Comparison of ENCODE assay signal across 9 cellular contexts in the genomic region with DNA sequence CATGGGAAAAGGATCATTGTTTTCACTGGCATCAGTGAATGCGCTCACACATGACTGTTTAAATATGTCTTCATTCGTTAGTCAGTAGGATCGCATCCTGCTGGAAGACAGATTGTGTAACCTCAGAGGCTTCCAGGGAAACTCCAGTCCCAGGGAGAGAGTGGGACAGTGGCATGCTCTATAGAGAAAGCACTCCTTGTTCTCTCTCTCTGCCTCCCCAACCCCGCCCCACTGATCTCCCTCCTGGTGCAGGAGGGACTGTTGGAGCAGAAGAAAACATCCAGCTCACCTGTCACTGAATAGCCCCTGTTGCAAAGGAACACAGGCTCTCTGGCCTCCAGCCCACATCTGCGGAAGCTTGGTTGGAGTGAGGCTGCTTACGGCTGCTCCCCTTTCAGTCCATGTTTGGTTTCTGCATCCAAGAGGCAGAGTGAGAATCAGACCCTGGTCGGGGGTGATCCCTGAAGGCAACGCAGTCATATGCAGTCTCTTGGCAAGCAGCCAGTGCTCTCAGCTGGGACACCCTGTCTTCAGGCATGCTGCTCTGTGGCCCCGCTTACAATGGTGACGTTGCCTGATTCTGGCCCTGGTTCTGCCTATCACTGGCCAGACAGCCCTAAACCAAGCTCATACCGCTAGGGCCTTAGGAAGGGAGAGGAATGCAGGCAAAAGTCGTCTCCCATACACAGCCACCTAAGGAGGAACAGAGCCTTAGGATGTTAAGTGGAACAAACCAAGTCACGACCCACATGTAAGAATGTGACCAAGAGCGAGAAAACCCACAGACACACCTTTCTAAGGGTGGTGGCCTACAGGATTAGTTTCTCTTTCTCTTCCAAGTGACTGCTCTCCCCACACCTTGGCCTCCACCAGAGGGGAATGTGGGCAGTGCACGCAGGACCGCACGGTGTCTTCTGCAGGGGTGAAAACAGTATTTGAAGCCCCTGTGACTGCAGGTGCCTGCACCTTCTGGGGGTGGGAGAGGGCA. TPM values are rescaled to one million over a fixed set of nuclear protein-coding genes. Genes with fewer than 3 reads are reported as not detected.
DNase-seq lines count a peak whose midpoint lies in the region; ATAC-seq and TF ChIP-seq lines count a peak whose summit lies in the region.
"Had no signal": no experiment of that assay in that cellular context is flagged by ENCODE, and none has a peak within 500 bp of the region (broad histone marks: within the 10 kb centered on the region; RNA-seq: fewer than 3 reads in every experiment).

No MANE protein-coding gene starts in this region.

- H3K9me3 ChIP-seq in skeletal muscle satellite cell (replicated peaks; ENCODE audit: low read length) (no peaks in the 10 kb centered on the region), Karpas-422 (ENCODE audit: low read length) (no peaks in the 10 kb centered on the region)

- no peaks in the 10 kb centered on the region for H3K36me3 Mint-ChIP-seq in GM23338 (ENCODE audit: low read depth)
- H3K36me3 Mint-ChIP-seq in activated T-helper 1 cell treated with anti-CD3 and anti-CD28 coated beads, Interleukin-12 subunit alpha, Interleukin-12 subunit beta, Interleukin-2, Interleukin-4 antibody, amounts not matched to agents 30 ng/mL and 10 ng/mL and 1 ng/mL, durations not matched to agents 14 hours and 24 hours and 36 hours (ENCODE audit: low read depth), result no peaks in the 10 kb centered on the region
- H3K36me3 Mint-ChIP-seq: natural killer cell had no signal

- H4K20me1 ChIP-seq in GM23338 (replicated peaks; ENCODE audit: insufficient read depth) (no peaks in the 10 kb centered on the region), Karpas-422 (ENCODE audit: insufficient read depth, low read depth, low read length) (no peaks in the 10 kb centered on the region)

- H2AFZ ChIP-seq in GM23338 (no peak overlapping the region), Karpas-422 (ENCODE audit: low read length) (no peak overlapping the region)

- ATAC-seq in GM23338, result peak; percentile 33
- ATAC-seq in left cardiac atrium, result peak; percentile 81 to 88
- no peak for ATAC-seq in GM21360 (IDR thresholded peaks at IDR 0.05; ENCODE audit: unreplicated experiment)
- ATAC-seq: natural killer cell had no signal

- DNase-seq in GM23338 (ENCODE audit: low spot score) (no peak), left cardiac atrium (peak; percentile 89), Karpas-422 (no peak), NCI-H1694 treated with DMSO at 0.1 percent for 48 hours (lab: John Stamatoyannopoulos, UW) (no peak)
- peak; percentile 5 for DNase-seq in activated T-helper 1 cell treated with anti-CD3 and anti-CD28 coated beads, Interleukin-12 subunit alpha, Interleukin-12 subunit beta, Interleukin-2, Interleukin-4 antibody, amounts not matched to agents 30 ng/mL and 10 ng/mL and 1 ng/mL, durations not matched to agents 14 hours and 24 hours and 36 hours (ENCODE audit: low spot score)
- no peak for DNase-seq in stimulated activated CD4-positive, alpha-beta T cell treated with anti-CD3 and anti-CD28 coated beads, Interleukin-15, amount 100 ng/mL, for 24 hours
- DNase-seq: natural killer cell had no signal

- H3K27me3 Mint-ChIP-seq in GM23338 (ENCODE audit: insufficient read depth, low read depth, poor library complexity), result peaks cover 7% of the 10 kb centered on the region
- H3K27me3 Mint-ChIP-seq in activated T-helper 1 cell treated with anti-CD3 and anti-CD28 coated beads, Interleukin-12 subunit alpha, Interleukin-12 subunit beta, Interleukin-2, Interleukin-4 antibody, amounts not matched to agents 30 ng/mL and 10 ng/mL and 1 ng/mL, durations not matched to agents 14 hours and 24 hours and 36 hours (ENCODE audit: insufficient read depth), result peaks cover 5% of the 10 kb centered on the region

- H3K9ac ChIP-seq in skeletal muscle satellite cell (ENCODE audit: low read depth, low read length), result no peak overlapping the region
- H3K9ac ChIP-seq in Karpas-422 (ENCODE audit: low read length), result no peak overlapping the region

- H3K79me2 ChIP-seq in GM23338 (replicated peaks; ENCODE audit: insufficient read depth) (no peaks in the 10 kb centered on the region), Karpas-422 (ENCODE audit: low read length) (no peaks in the 10 kb centered on the region)

- H3K27ac ChIP-seq in GM23338 (ENCODE audit: low read depth), result no peak overlapping the region
- H3K27ac ChIP-seq in Karpas-422 (ENCODE audit: low read length), result no peak overlapping the region

- no peak overlapping the region for H3K4me3 Mint-ChIP-seq in GM23338
- H3K4me3 Mint-ChIP-seq in activated T-helper 1 cell treated with anti-CD3 and anti-CD28 coated beads, Interleukin-12 subunit alpha, Interleukin-12 subunit beta, Interleukin-2, Interleukin-4 antibody, amounts not matched to agents 30 ng/mL and 10 ng/mL and 1 ng/mL, durations not matched to agents 14 hours and 24 hours and 36 hours, result no peak overlapping the region
- H3K4me3 Mint-ChIP-seq: natural killer cell had no signal

- no peak for TF ChIP-seq CTCF in GM23338 (conservative IDR thresholded peaks at IDR 0.05; ENCODE audit: low read depth in 2 of 2)

- no peaks in the 10 kb centered on the region for H3K9me3 Mint-ChIP-seq in GM23338
- H3K9me3 Mint-ChIP-seq in activated T-helper 1 cell treated with anti-CD3 and anti-CD28 coated beads, Interleukin-12 subunit alpha, Interleukin-12 subunit beta, Interleukin-2, Interleukin-4 antibody, amounts not matched to agents 30 ng/mL and 10 ng/mL and 1 ng/mL, durations not matched to agents 14 hours and 24 hours and 36 hours, result no peaks in the 10 kb centered on the region
- H3K9me3 Mint-ChIP-seq: natural killer cell had no signal

- no peak overlapping the region for H3K4me3 ChIP-seq in GM23338
- no peak overlapping the region for H3K4me3 ChIP-seq in skeletal muscle satellite cell (ENCODE audit: low read length)
- H3K4me3 ChIP-seq in Karpas-422 (ENCODE audit: low read length), result no peak overlapping the region

- H3K4me2 ChIP-seq in GM23338 (no peak overlapping the region), skeletal muscle satellite cell (ENCODE audit: low read length) (peak overlapping the region; percentile 48), Karpas-422 (ENCODE audit: low read depth, low read length, poor library complexity, severe bottlenecking) (no peak overlapping the region)

- peaks cover 18% of the 10 kb centered on the region for H3K4me1 Mint-ChIP-seq in GM23338
- no peaks in the 10 kb centered on the region for H3K4me1 Mint-ChIP-seq in activated T-helper 1 cell treated with anti-CD3 and anti-CD28 coated beads, Interleukin-12 subunit alpha, Interleukin-12 subunit beta, Interleukin-2, Interleukin-4 antibody, amounts not matched to agents 30 ng/mL and 10 ng/mL and 1 ng/mL, durations not matched to agents 14 hours and 24 hours and 36 hours (ENCODE audit: low read depth)
- H3K4me1 Mint-ChIP-seq: natural killer cell had no signal

- H3K36me3 ChIP-seq in GM23338 (ENCODE audit: insufficient read depth), result no peaks in the 10 kb centered on the region
- H3K36me3 ChIP-seq in skeletal muscle satellite cell (ENCODE audit: insufficient read depth, low read length), result no peaks in the 10 kb centered on the region
- no peaks in the 10 kb centered on the region for H3K36me3 ChIP-seq in Karpas-422 (ENCODE audit: insufficient read depth, low read length)

- intact Hi-C loops in activated T-helper 1 cell treated with anti-CD3 and anti-CD28 coated beads, Interleukin-12 subunit alpha, Interleukin-12 subunit beta, Interleukin-2, Interleukin-4 antibody, amounts not matched to agents 30 ng/mL and 10 ng/mL and 1 ng/mL, durations not matched to agents 14 hours and 24 hours and 36 hours (cut with micrococcal nuclease), result no loop called here
- intact Hi-C loops in left cardiac atrium (cut with DNase I), result no loop called here

- H3K27me3 ChIP-seq in GM23338 (ENCODE audit: insufficient read depth) (no peaks in the 10 kb centered on the region), skeletal muscle satellite cell (ENCODE audit: control insufficient read depth, insufficient read depth, low read length) (no peaks in the 10 kb centered on the region), Karpas-422 (ENCODE audit: low read length) (no peaks in the 10 kb centered on the region)

- H3K27ac Mint-ChIP-seq in GM23338, result no peak overlapping the region
- no peak overlapping the region for H3K27ac Mint-ChIP-seq in activated T-helper 1 cell treated with anti-CD3 and anti-CD28 coated beads, Interleukin-12 subunit alpha, Interleukin-12 subunit beta, Interleukin-2, Interleukin-4 antibody, amounts not matched to agents 30 ng/mL and 10 ng/mL and 1 ng/mL, durations not matched to agents 14 hours and 24 hours and 36 hours
- H3K27ac Mint-ChIP-seq: natural killer cell had no signal

- H3K4me1 ChIP-seq in GM23338 (ENCODE audit: insufficient read depth) (no peaks in the 10 kb centered on the region), skeletal muscle satellite cell (ENCODE audit: control insufficient read depth, insufficient read depth, low read length) (peaks cover 7% of the 10 kb centered on the region), Karpas-422 (ENCODE audit: low read length) (no peaks in the 10 kb centered on the region)

- H3K9me2 ChIP-seq in GM23338 (ENCODE audit: insufficient read depth) (no peaks in the 10 kb centered on the region), Karpas-422 (replicated peaks; ENCODE audit: insufficient read depth, low read length) (no peaks in the 10 kb centered on the region)

- no peaks in the 10 kb centered on the region for H3F3A ChIP-seq in GM23338 (replicated peaks; ENCODE audit: low read depth)

TF ChIP-seq in GM23338, 12 proteins besides CTCF, POLR2A, EP300 and RAD21 (continues in another document):
- TF ChIP-seq ZNF331 (CRISPR knock-in tag; IDR thresholded peaks at IDR 0.05; ENCODE audit: low read depth) (no peak), CREB1 (CRISPR knock-in tag; IDR thresholded peaks at IDR 0.05; ENCODE audit: low read depth) (no peak), STAT1 (IDR thresholded peaks at IDR 0.05; ENCODE audit: unreplicated experiment) (no peak)
- TF ChIP-seq, protein P1, sequence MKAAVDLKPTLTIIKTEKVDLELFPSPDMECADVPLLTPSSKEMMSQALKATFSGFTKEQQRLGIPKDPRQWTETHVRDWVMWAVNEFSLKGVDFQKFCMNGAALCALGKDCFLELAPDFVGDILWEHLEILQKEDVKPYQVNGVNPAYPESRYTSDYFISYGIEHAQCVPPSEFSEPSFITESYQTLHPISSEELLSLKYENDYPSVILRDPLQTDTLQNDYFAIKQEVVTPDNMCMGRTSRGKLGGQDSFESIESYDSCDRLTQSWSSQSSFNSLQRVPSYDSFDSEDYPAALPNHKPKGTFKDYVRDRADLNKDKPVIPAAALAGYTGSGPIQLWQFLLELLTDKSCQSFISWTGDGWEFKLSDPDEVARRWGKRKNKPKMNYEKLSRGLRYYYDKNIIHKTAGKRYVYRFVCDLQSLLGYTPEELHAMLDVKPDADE (IDR thresholded peaks at IDR 0.05), result no peak

RNA-seq across cellular contexts. Expression of gene BACE2, which starts 39.7 kb away (rescaled TPM):
- total RNA-seq in GM23338 (2014; rRNA removed; shearing (Covaris generic)), result 6.8 and 7.9 TPM in 2 replicates
- polyA plus RNA-seq in GM23338 (2016; fragmentation: Nextera tagmentation; extraction: Ambion mirVana), result 3.5 and 4.1 TPM in 2 replicates
- total RNA-seq in activated T-helper 1 cell treated with anti-CD3 and anti-CD28 coated beads, Interleukin-12 subunit alpha, Interleukin-12 subunit beta, Interleukin-2, Interleukin-4 antibody, amounts not matched to agents 30 ng/mL and 10 ng/mL and 1 ng/mL, durations not matched to agents 14 hours and 24 hours and 36 hours, result 0.81 and 1.8 TPM in 2 replicates
- total RNA-seq in left cardiac atrium, result 10 to 100 TPM; 22.6 to 39.5 TPM
- total RNA-seq in skeletal muscle satellite cell (2012; rRNA removed), result 14.7 and 24.0 TPM in 2 replicates
- total RNA-seq in Karpas-422 (2014; rRNA removed; shearing (Covaris generic); ENCODE audit: low replicate concordance), result not detected in 2 replicates

Comparison
In these comparisons a context has a peak if more than half of its experiments do, and no peak if none do; other contexts are left out.
1. DNase-seq: peak in activated T-helper 1 cell treated with anti-CD3 and anti-CD28 coated beads, Interleukin-12 subunit alpha, Interleukin-12 subunit beta, Interleukin-2, Interleukin-4 antibody, amounts not matched to agents 30 ng/mL and 10 ng/mL and 1 ng/mL, durations not matched to agents 14 hours and 24 hours and 36 hours (single experiment) and left cardiac atrium (single experiment); none in GM23338 (single experiment), stimulated activated CD4-positive, alpha-beta T cell treated with anti-CD3 and anti-CD28 coated beads, Interleukin-15, amount 100 ng/mL, for 24 hours (single experiment), Karpas-422 (single experiment) and NCI-H1694 treated with DMSO at 0.1 percent for 48 hours (single experiment).